In the genomic region with DNA sequence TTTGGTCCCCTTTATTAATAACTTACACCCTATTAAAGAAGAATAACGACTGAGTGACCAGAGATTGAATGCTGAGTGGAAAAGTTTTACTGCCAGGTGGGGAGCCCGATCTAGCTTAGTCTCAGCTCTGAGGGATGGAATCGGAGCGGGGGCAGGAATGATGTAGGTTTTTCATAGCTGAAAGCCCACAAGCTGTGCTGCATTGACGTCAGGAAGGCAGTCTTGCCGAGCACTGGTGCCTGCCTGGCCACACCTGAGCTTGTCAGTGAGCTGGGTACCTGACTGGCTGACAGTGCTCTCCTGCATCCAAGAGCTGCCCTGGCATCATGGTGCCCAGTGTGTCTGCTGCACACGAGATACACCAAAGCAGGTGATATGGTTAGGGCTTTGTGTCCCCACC, we compare ENCODE assay signal across 12 cellular contexts.
"Had no signal": no experiment of that assay in that cellular context is flagged by ENCODE, and none has a peak within 500 bp of the region (broad histone marks: within the 10 kb centered on the region; RNA-seq: fewer than 3 reads in every experiment).

No MANE protein-coding gene starts in this region.

- H3K27ac ChIP-seq: ovary had no signal

- H3K27me3 ChIP-seq: ovary had no signal

- H3K9me3 ChIP-seq: ovary had no signal

- H3K27me3 Mint-ChIP-seq: memory B cell had no signal

- H3K36me3 ChIP-seq: ovary had no signal

- H3K27ac Mint-ChIP-seq: memory B cell had no signal

- H3K4me3 Mint-ChIP-seq: memory B cell, neural crest cell had no signal

- H3K36me3 Mint-ChIP-seq: memory B cell had no signal

- DNase-seq: activated naive CD4-positive, alpha-beta T cell; activated T-cell treated with anti-CD3 and anti-CD28 coated beads for 4 hours; anterior cingulate cortex; dermis blood vessel endothelial cell; islet precursor cell; left ventricle myocardium superior; stimulated activated naive CD8-positive, alpha-beta T cell treated with anti-CD3 and anti-CD28 coated beads, Interleukin-15, Interleukin-2, amounts not matched to agents 100 U/mL and 50 U/mL, for 24 hours; SW 1271; trophoblast cell had no signal

- H3K9me3 Mint-ChIP-seq: memory B cell, neural crest cell had no signal

- H3K4me3 ChIP-seq: ovary had no signal
